12 cellular contexts compared by ENCODE assay signal in genomic region chr13:43572601-43573360, GRCh38.
DNase-seq lines count a peak whose midpoint lies in the region; ATAC-seq lines count a peak whose summit lies in the region.
"Had no signal": no experiment of that assay in that cellular context is flagged by ENCODE, and none has a peak within 500 bp of the region (broad histone marks: within the 10 kb centered on the region; RNA-seq: fewer than 3 reads in every experiment).

No MANE protein-coding gene starts in this region.

- H3K4me1 Mint-ChIP-seq in activated CD8-positive, alpha-beta memory T cell treated with anti-CD3 and anti-CD28 coated beads, Interleukin-2, amount 10 ng/mL, durations not matched to agents 7 days and 5 days, result peaks cover 10% of the 10 kb centered on the region
- H3K4me1 Mint-ChIP-seq: activated T-helper 17 cell treated with anti-CD3 and anti-CD28 coated beads, Interleukin-2, amount 50 U/mL, for 72 hours had no signal

- in situ Hi-C loops in GM23248 (cut with MboI), result no loop called here

- H4K20me1 ChIP-seq in GM23248 (ENCODE audit: insufficient read depth), result no peaks in the 10 kb centered on the region

- no peaks in the 10 kb centered on the region for H3K9me2 ChIP-seq in GM23248 (ENCODE audit: insufficient read depth)

- H3K4me2 ChIP-seq in GM23248 (ENCODE audit: unreplicated experiment), result peak overlapping the region; percentile 20
- H3K4me2 ChIP-seq in skeletal muscle satellite cell (ENCODE audit: low read length), result peak overlapping the region; percentile 43

- peaks cover 47% of the 10 kb centered on the region for H3K4me1 ChIP-seq in GM23248 (ENCODE audit: insufficient read depth)
- peaks cover 25% of the 10 kb centered on the region for H3K4me1 ChIP-seq in SJCRH30
- peaks cover 34% of the 10 kb centered on the region for H3K4me1 ChIP-seq in skeletal muscle satellite cell (ENCODE audit: control insufficient read depth, insufficient read depth, low read length)

- H3K27me3 Mint-ChIP-seq in activated CD8-positive, alpha-beta memory T cell treated with anti-CD3 and anti-CD28 coated beads, Interleukin-2, amount 10 ng/mL, durations not matched to agents 7 days and 5 days, result peaks cover 38% of the 10 kb centered on the region

- no peak overlapping the region for H2AFZ ChIP-seq in GM23248

- H3K9ac ChIP-seq in GM23248 (no peak overlapping the region), skeletal muscle satellite cell (ENCODE audit: low read depth, low read length) (peak overlapping the region; percentile 43)

- 73 to 81% methylated on average over 3 of the region's 3 CpGs for WGBS in GM23248 (ENCODE audit: low coverage in 1 of 2, low lambda C conversion rate in 2 of 2, missing lambda C conversion rate in 2 of 2), 2 experiments

- no peak for ATAC-seq in activated CD8-positive, alpha-beta memory T cell treated with anti-CD3 and anti-CD28 coated beads, Interleukin-2, amount 10 ng/mL, durations not matched to agents 7 days and 5 days
- ATAC-seq: activated T-helper 17 cell treated with anti-CD3 and anti-CD28 coated beads, Interleukin-2, amount 50 U/mL, for 72 hours; upper lobe of right lung had no signal

- H3K4me3 ChIP-seq in GM23248 (no peak overlapping the region), SJCRH30 (no peak overlapping the region), skeletal muscle satellite cell (ENCODE audit: low read length) (no peak overlapping the region)
- H3K4me3 ChIP-seq: upper lobe of right lung had no signal

- H3K9me3 Mint-ChIP-seq in activated CD8-positive, alpha-beta memory T cell treated with anti-CD3 and anti-CD28 coated beads, Interleukin-2, amount 10 ng/mL, durations not matched to agents 7 days and 5 days (ENCODE audit: low read depth), result peaks cover 3% of the 10 kb centered on the region
- H3K9me3 Mint-ChIP-seq: activated T-helper 17 cell treated with anti-CD3 and anti-CD28 coated beads, Interleukin-2, amount 50 U/mL, for 72 hours had no signal

- H3K27ac ChIP-seq in GM23248 (peak overlapping the region; percentile 64), SJCRH30 (peak overlapping the region; percentile 28)
- H3K27ac ChIP-seq: upper lobe of right lung had no signal

- H3K79me2 ChIP-seq in GM23248 (ENCODE audit: insufficient read depth), result no peaks in the 10 kb centered on the region

- H3K27me3 ChIP-seq in GM23248 (replicated peaks; ENCODE audit: insufficient read depth), result no peaks in the 10 kb centered on the region
- no peaks in the 10 kb centered on the region for H3K27me3 ChIP-seq in SJCRH30
- H3K27me3 ChIP-seq in skeletal muscle satellite cell (ENCODE audit: control insufficient read depth, insufficient read depth, low read length), result no peaks in the 10 kb centered on the region
- H3K27me3 ChIP-seq: upper lobe of right lung had no signal

- H3F3A ChIP-seq in GM23248 (ENCODE audit: insufficient read depth), result peaks cover 33% of the 10 kb centered on the region

- DNase-seq in GM23248, result peak; percentile 91
- peak; percentile 19 to 27 for DNase-seq in SJCRH30
- DNase-seq in fibroblast of the conjunctiva (ENCODE audit: low read depth), result peak; percentile 8
- DNase-seq in GDM1 (lab: John Stamatoyannopoulos, UW), result no peak
- DNase-seq in activated CD8-positive, alpha-beta memory T cell treated with anti-CD3 and anti-CD28 coated beads, Interleukin-2, amount 10 ng/mL, durations not matched to agents 7 days and 5 days, result no peak
- DNase-seq in activated CD4-positive, alpha-beta T cell treated with anti-CD3 and anti-CD28 coated beads, Interleukin-2, amount 50 U/mL, for 1 hour, result no peak
- DNase-seq: glutamatergic neuron, NCI-H2171, SHP77, upper lobe of right lung had no signal

- no peaks in the 10 kb centered on the region for H3K36me3 ChIP-seq in GM23248 (ENCODE audit: low read depth)
- H3K36me3 ChIP-seq in SJCRH30, result no peaks in the 10 kb centered on the region
- H3K36me3 ChIP-seq in skeletal muscle satellite cell (ENCODE audit: insufficient read depth, low read length), result no peaks in the 10 kb centered on the region
- H3K36me3 ChIP-seq: upper lobe of right lung had no signal

- H3K36me3 Mint-ChIP-seq in activated CD8-positive, alpha-beta memory T cell treated with anti-CD3 and anti-CD28 coated beads, Interleukin-2, amount 10 ng/mL, durations not matched to agents 7 days and 5 days, result peaks cover 1% of the 10 kb centered on the region

- H3K4me3 Mint-ChIP-seq in activated CD8-positive, alpha-beta memory T cell treated with anti-CD3 and anti-CD28 coated beads, Interleukin-2, amount 10 ng/mL, durations not matched to agents 7 days and 5 days, result no peak overlapping the region
- H3K4me3 Mint-ChIP-seq: activated T-helper 17 cell treated with anti-CD3 and anti-CD28 coated beads, Interleukin-2, amount 50 U/mL, for 72 hours had no signal

- H3K27ac Mint-ChIP-seq in activated CD8-positive, alpha-beta memory T cell treated with anti-CD3 and anti-CD28 coated beads, Interleukin-2, amount 10 ng/mL, durations not matched to agents 7 days and 5 days, result no peak overlapping the region
- H3K27ac Mint-ChIP-seq: activated T-helper 17 cell treated with anti-CD3 and anti-CD28 coated beads, Interleukin-2, amount 50 U/mL, for 72 hours had no signal

- H3K9me3 ChIP-seq in GM23248 (ENCODE audit: low read depth) (no peaks in the 10 kb centered on the region), SJCRH30 (replicated peaks) (no peaks in the 10 kb centered on the region), skeletal muscle satellite cell (replicated peaks; ENCODE audit: low read length) (no peaks in the 10 kb centered on the region)
- H3K9me3 ChIP-seq: upper lobe of right lung had no signal

- CTCF ChIA-PET in activated CD8-positive, alpha-beta memory T cell treated with anti-CD3 and anti-CD28 coated beads, Interleukin-2, amount 10 ng/mL, durations not matched to agents 7 days and 5 days (lab: Charles Lee), result no interaction called here

Comparison
In these comparisons a context has a peak if more than half of its experiments do, and no peak if none do; other contexts are left out.
1. DNase-seq: peak in GM23248 (single experiment), SJCRH30 (2 of 2) and fibroblast of the conjunctiva (single experiment); none in GDM1 (single experiment), activated CD8-positive, alpha-beta memory T cell treated with anti-CD3 and anti-CD28 coated beads, Interleukin-2, amount 10 ng/mL, durations not matched to agents 7 days and 5 days (single experiment) and activated CD4-positive, alpha-beta T cell treated with anti-CD3 and anti-CD28 coated beads, Interleukin-2, amount 50 U/mL, for 1 hour (single experiment).